In the genomic region with DNA sequence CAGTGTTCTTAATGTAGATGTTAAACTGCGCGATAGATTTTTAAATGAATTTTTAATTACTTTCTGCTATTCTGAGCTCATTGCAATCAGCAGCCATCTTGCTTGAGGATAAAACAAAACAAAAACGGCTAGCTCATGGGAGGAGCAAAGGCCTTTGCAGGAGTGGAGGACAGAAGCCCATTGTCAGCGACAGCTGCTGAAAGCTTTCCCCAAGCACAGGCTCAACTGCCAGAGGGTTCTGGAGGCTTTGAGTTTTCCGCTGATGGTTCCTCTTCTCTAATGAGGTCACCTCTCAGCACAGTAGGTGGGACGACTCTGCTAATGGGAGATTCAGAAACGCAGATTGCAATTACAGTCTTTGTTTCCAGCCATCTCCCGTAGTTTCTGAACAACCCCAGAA, we compare ENCODE assay signal across 15 cellular contexts.
DNase-seq lines count a peak whose midpoint lies in the region; ATAC-seq, FAIRE-seq and TF ChIP-seq lines count a peak whose summit lies in the region.
"Had no signal": no experiment of that assay in that cellular context is flagged by ENCODE, and none has a peak within 500 bp of the region (broad histone marks: within the 10 kb centered on the region; RNA-seq: fewer than 3 reads in every experiment).

No MANE protein-coding gene starts in this region.

- no peak for ATAC-seq in GM19351 (IDR thresholded peaks at IDR 0.05; ENCODE audit: unreplicated experiment)
- ATAC-seq: activated T-cell treated with anti-CD3 and anti-CD28 coated beads, Interleukin-2, amount 50 U/mL, for 72 hours; naive thymus-derived CD4-positive, alpha-beta T cell had no signal

- peaks cover 14% of the 10 kb centered on the region for H3K36me3 Mint-ChIP-seq in nephron progenitor cell (ENCODE audit: low read depth)
- H3K36me3 Mint-ChIP-seq: naive thymus-derived CD4-positive, alpha-beta T cell had no signal

- DNase-seq in Ammon's horn (ENCODE audit: low spot score) (peak; percentile 91), NCI-H2081 treated with DMSO at 0.1 percent for 48 hours (lab: John Stamatoyannopoulos, UW) (peak; percentile 47), GM19239 (ENCODE audit: insufficient read length, low spot score) (no peak), nephron progenitor cell (no peak), H54 (ENCODE audit: insufficient read length, low spot score) (no peak)
- DNase-seq: activated T-cell treated with anti-CD3 and anti-CD28 coated beads, Interleukin-2, amount 50 U/mL, for 72 hours; DMS79; KG1; naive thymus-derived CD4-positive, alpha-beta T cell; spleen had no signal

- peak overlapping the region; percentile 92 for H3K27ac ChIP-seq in cingulate gyrus (ENCODE audit: low read depth, low read length)
- H3K27ac ChIP-seq in layer of hippocampus (ENCODE audit: low read depth, low read length): peak overlapping the region; percentile 90
- H3K27ac ChIP-seq: epithelial cell of prostate, spleen had no signal

- H3K27ac Mint-ChIP-seq in nephron progenitor cell: no peak overlapping the region
- H3K27ac Mint-ChIP-seq: activated T-cell treated with anti-CD3 and anti-CD28 coated beads, Interleukin-2, amount 50 U/mL, for 72 hours; naive thymus-derived CD4-positive, alpha-beta T cell had no signal

- TF ChIP-seq CTCF in nephron progenitor cell (IDR thresholded peaks at IDR 0.05): no peak

- no peak for FAIRE-seq in GM19239 (lab: Jason Lieb, UNC)
- FAIRE-seq in H54 (lab: Jason Lieb, UNC): no peak
- FAIRE-seq: urothelium cell line had no signal

- H3K27me3 Mint-ChIP-seq in nephron progenitor cell (ENCODE audit: low read depth, poor library complexity): no peaks in the 10 kb centered on the region

- H3K4me1 Mint-ChIP-seq in nephron progenitor cell: peaks cover 43% of the 10 kb centered on the region
- H3K4me1 Mint-ChIP-seq: naive thymus-derived CD4-positive, alpha-beta T cell had no signal

- H3K9me3 Mint-ChIP-seq in nephron progenitor cell: no peaks in the 10 kb centered on the region
- H3K9me3 Mint-ChIP-seq: activated T-cell treated with anti-CD3 and anti-CD28 coated beads, Interleukin-2, amount 50 U/mL, for 72 hours had no signal

- H3K4me3 Mint-ChIP-seq in nephron progenitor cell: no peak overlapping the region
- H3K4me3 Mint-ChIP-seq: activated T-cell treated with anti-CD3 and anti-CD28 coated beads, Interleukin-2, amount 50 U/mL, for 72 hours; naive thymus-derived CD4-positive, alpha-beta T cell had no signal

- H3K27me3 ChIP-seq in layer of hippocampus (ENCODE audit: control insufficient read depth, insufficient read depth, low read length): no peaks in the 10 kb centered on the region

- TF ChIP-seq POLR2A in H54 (IDR thresholded peaks at IDR 0.05; ENCODE audit: low read depth, low read length): no peak

Comparison
In these comparisons a context has a peak if more than half of its experiments do, and no peak if none do; other contexts are left out.
1. DNase-seq: peak in Ammon's horn (single experiment) and NCI-H2081 treated with DMSO at 0.1 percent for 48 hours (single experiment); none in GM19239 (single experiment), nephron progenitor cell (single experiment) and H54 (single experiment).